10 cellular contexts compared by ENCODE assay signal in genomic region chr6:50819906-50820589, GRCh38. TPM values are rescaled to one million over a fixed set of nuclear protein-coding genes. Genes with fewer than 3 reads are reported as not detected.
DNase-seq lines count a peak whose midpoint lies in the region; ATAC-seq, FAIRE-seq and TF ChIP-seq lines count a peak whose summit lies in the region.
"Had no signal": no experiment of that assay in that cellular context is flagged by ENCODE, and none has a peak within 500 bp of the region (broad histone marks: within the 10 kb centered on the region; RNA-seq: fewer than 3 reads in every experiment).

No MANE protein-coding gene starts in this region.

- no peaks in the 10 kb centered on the region; the same call in 2 of the 3 replicates for H3K36me3 Mint-ChIP-seq in GM23338 (ENCODE audit: low read depth)

- no peaks in the 10 kb centered on the region for H3K9me2 ChIP-seq in GM23338 (ENCODE audit: insufficient read depth)

- H3K27me3 ChIP-seq in GM23338 (ENCODE audit: insufficient read depth), result peaks cover 99% of the 10 kb centered on the region
- peaks cover 94% of the 10 kb centered on the region for H3K27me3 ChIP-seq in NT2/D1 (ENCODE audit: insufficient read depth, insufficient read length)
- peaks cover 98% of the 10 kb centered on the region for H3K27me3 ChIP-seq in iPS-15b (ENCODE audit: control insufficient read depth, insufficient read depth, low read length)
- peaks cover 48% of the 10 kb centered on the region for H3K27me3 ChIP-seq in skeletal muscle satellite cell (ENCODE audit: control insufficient read depth, insufficient read depth, low read length)

- H3K27ac Mint-ChIP-seq in GM23338, result no peak overlapping the region

- ATAC-seq in GM23338, result peak; percentile 38

- H3K36me3 ChIP-seq in GM23338 (ENCODE audit: insufficient read depth) (no peaks in the 10 kb centered on the region), NT2/D1 (ENCODE audit: insufficient read depth, insufficient read length, low read length) (no peaks in the 10 kb centered on the region), iPS-15b (ENCODE audit: control insufficient read depth, insufficient read depth, low read length) (no peaks in the 10 kb centered on the region), skeletal muscle satellite cell (ENCODE audit: insufficient read depth, low read length) (no peaks in the 10 kb centered on the region)
- H3K36me3 ChIP-seq: left lung had no signal

- peak overlapping the region; percentile 83 for H2AFZ ChIP-seq in GM23338

- H3F3A ChIP-seq in GM23338 (replicated peaks; ENCODE audit: low read depth), result peaks cover 16% of the 10 kb centered on the region; the same call in 1 of the 2 replicates

- H3K4me3 ChIP-seq in GM23338, result peak overlapping the region; percentile 51
- peak overlapping the region; percentile 32 for H3K4me3 ChIP-seq in NT2/D1 (ENCODE audit: insufficient read length, low read depth)
- H3K4me3 ChIP-seq in iPS-15b (ENCODE audit: low read depth, low read length), result peak overlapping the region; percentile 9
- peak overlapping the region; percentile 47 for H3K4me3 ChIP-seq in skeletal muscle satellite cell (ENCODE audit: low read length)
- H3K4me3 ChIP-seq: left lung had no signal

- peaks cover 14% of the 10 kb centered on the region for H4K20me1 ChIP-seq in GM23338 (replicated peaks; ENCODE audit: insufficient read depth)

- DNase-seq in GM23338 (ENCODE audit: low spot score) (peak; percentile 71), NT2/D1 (ENCODE audit: low read depth, low spot score) (no peak), RCC 7860 (ENCODE audit: low spot score) (no peak), SKM-1 treated with dmso at 0.1 percent for 144 hours (lab: John Stamatoyannopoulos, UW; ENCODE audit: unreplicated experiment) (no peak), NCI-H2081 treated with DMSO at 0.1 percent for 48 hours (lab: John Stamatoyannopoulos, UW) (no peak)
- DNase-seq: NCI-H1436, SIG-M5 had no signal

- TF ChIP-seq CTCF in GM23338 (conservative IDR thresholded peaks at IDR 0.05; ENCODE audit: low read depth in 2 of 2), result no peak

- H3K9me3 ChIP-seq in NT2/D1 (ENCODE audit: insufficient read depth, low read length), result no peaks in the 10 kb centered on the region
- no peaks in the 10 kb centered on the region for H3K9me3 ChIP-seq in iPS-15b (ENCODE audit: control insufficient read depth, insufficient read depth, low read length)
- no peaks in the 10 kb centered on the region for H3K9me3 ChIP-seq in skeletal muscle satellite cell (replicated peaks; ENCODE audit: low read length)
- H3K9me3 ChIP-seq: left lung had no signal

- H3K79me2 ChIP-seq in GM23338 (replicated peaks; ENCODE audit: insufficient read depth), result no peaks in the 10 kb centered on the region

- H3K9me3 Mint-ChIP-seq in GM23338, result peaks cover 10% of the 10 kb centered on the region

- H3K4me2 ChIP-seq in GM23338 (peak overlapping the region; percentile 76), skeletal muscle satellite cell (ENCODE audit: low read length) (peak overlapping the region; percentile 72)

- peaks cover 95% of the 10 kb centered on the region for H3K27me3 Mint-ChIP-seq in GM23338 (ENCODE audit: insufficient read depth, low read depth, poor library complexity)

- no peak overlapping the region for H3K27ac ChIP-seq in GM23338 (ENCODE audit: low read depth)
- H3K27ac ChIP-seq: left lung had no signal

- peak overlapping the region; percentile 73 for H3K4me3 Mint-ChIP-seq in GM23338

- peaks cover 67% of the 10 kb centered on the region for H3K4me1 ChIP-seq in GM23338 (ENCODE audit: insufficient read depth)
- peaks cover 4% of the 10 kb centered on the region for H3K4me1 ChIP-seq in NT2/D1 (ENCODE audit: insufficient read depth, insufficient read length)
- H3K4me1 ChIP-seq in iPS-15b (ENCODE audit: control insufficient read depth, insufficient read depth, low read length), result peaks cover 29% of the 10 kb centered on the region
- peaks cover 10% of the 10 kb centered on the region for H3K4me1 ChIP-seq in skeletal muscle satellite cell (ENCODE audit: control insufficient read depth, insufficient read depth, low read length)

- peaks cover 59% of the 10 kb centered on the region for H3K4me1 Mint-ChIP-seq in GM23338

- H3K9ac ChIP-seq in NT2/D1 (ENCODE audit: insufficient read length, low read depth) (peak overlapping the region; percentile 32), iPS-15b (ENCODE audit: low read depth, low read length) (no peak overlapping the region), skeletal muscle satellite cell (ENCODE audit: low read depth, low read length) (peak overlapping the region; percentile 58)

- no peak for FAIRE-seq in RCC 7860 (lab: Jason Lieb, UNC)

TF ChIP-seq in GM23338, 12 proteins besides CTCF, POLR2A, EP300 and RAD21:
- TF ChIP-seq ETS1 (IDR thresholded peaks at IDR 0.05) (no peak), EZH2 (IDR thresholded peaks at IDR 0.05; ENCODE audit: low read depth, unreplicated experiment) (peak; percentile 88)

RNA-seq across cellular contexts. Expression of gene TFAP2B, which starts 1.4 kb away (rescaled TPM):
- total RNA-seq in GM23338 (2014; rRNA removed; shearing (Covaris generic)), result not detected in 2 replicates
- polyA plus RNA-seq in GM23338 (2016; fragmentation: Nextera tagmentation; extraction: Ambion mirVana), result not detected in 2 replicates
- total RNA-seq in skeletal muscle satellite cell (2012; rRNA removed), result under 0.01 TPM in 1 of 2 replicates, not detected in the other
